ENCODE assay signal across 9 cellular contexts in genomic region chr1:9066945-9067807, GRCh38. TPM values are rescaled to one million over a fixed set of nuclear protein-coding genes. Genes with fewer than 3 reads are reported as not detected.
A peak's percentile ranks its signal among the peaks of the same experiment; 100 is the strongest.
DNase-seq lines count a peak whose midpoint lies in the region; ATAC-seq and TF ChIP-seq lines count a peak whose summit lies in the region.
"Had no signal": no experiment of that assay in that cellular context is flagged by ENCODE, and none has a peak within 500 bp of the region (broad histone marks: within the 10 kb centered on the region; RNA-seq: fewer than 3 reads in every experiment).

No MANE protein-coding gene starts in this region.

- no peaks in the 10 kb centered on the region for H3K27me3 ChIP-seq in sigmoid colon
- no peaks in the 10 kb centered on the region for H3K27me3 ChIP-seq in effector memory CD4-positive, alpha-beta T cell (replicated peaks; ENCODE audit: control insufficient read depth, insufficient read depth, low read length, poor library complexity, severe bottlenecking)
- H3K27me3 ChIP-seq in endodermal cell (ENCODE audit: control insufficient read depth, insufficient read depth, low read length, poor library complexity, severe bottlenecking): no peaks in the 10 kb centered on the region

- no peak for TF ChIP-seq EP300 in sigmoid colon (IDR thresholded peaks at IDR 0.05)

- TF ChIP-seq CTCF in GM12875 (IDR thresholded peaks at IDR 0.05; ENCODE audit: borderline replicate concordance, insufficient read depth, low read depth, low read length) (no peak), sigmoid colon (IDR thresholded peaks at IDR 0.05) (no peak), endodermal cell (conservative IDR thresholded peaks at IDR 0.05) (no peak)

- no peak overlapping the region for H3K27ac Mint-ChIP-seq in endodermal cell

- H3K9ac ChIP-seq in endodermal cell (ENCODE audit: extremely low read depth, low read length, poor library complexity, severe bottlenecking): no peak overlapping the region

- no peaks in the 10 kb centered on the region for H3K9me3 ChIP-seq in sigmoid colon
- no peaks in the 10 kb centered on the region for H3K9me3 ChIP-seq in effector memory CD4-positive, alpha-beta T cell (ENCODE audit: control insufficient read depth, low read length)
- no peaks in the 10 kb centered on the region for H3K9me3 ChIP-seq in endodermal cell (ENCODE audit: control insufficient read depth, low read length)

- no peaks in the 10 kb centered on the region for H3K9me3 Mint-ChIP-seq in endodermal cell

- no peak for TF ChIP-seq POLR2A in sigmoid colon (IDR thresholded peaks at IDR 0.05)

- no peak for ATAC-seq in HG02642 (IDR thresholded peaks at IDR 0.05; ENCODE audit: poor library complexity, unreplicated experiment)

- in situ Hi-C loops in KBM-7 (cut with MboI; ENCODE audit: low pct_unique_long_range_greater_than_20kb, low sequenced_read_pairs): no loop called here

- H3K4me3 ChIP-seq in GM12875 (ENCODE audit: low read depth, low read length): peak overlapping the region; percentile 6
- no peak overlapping the region for H3K4me3 ChIP-seq in sigmoid colon
- no peak overlapping the region for H3K4me3 ChIP-seq in effector memory CD4-positive, alpha-beta T cell (ENCODE audit: insufficient read depth, low read depth, low read length, poor library complexity, severe bottlenecking)
- no peak overlapping the region for H3K4me3 ChIP-seq in endodermal cell (ENCODE audit: low read length)

- intact Hi-C loops in sigmoid colon (cut with DNase I): no loop called here

- DNase-seq in SW 1271 (lab: John Stamatoyannopoulos, UW): peak; percentile 11 to 40
- DNase-seq in glomerular visceral epithelial cell (ENCODE audit: extremely low spot score): peak; percentile 66
- DNase-seq in sigmoid colon: peak; percentile 82
- no peak for DNase-seq in effector memory CD4-positive, alpha-beta T cell
- DNase-seq in endodermal cell: no peak
- DNase-seq in KBM-7: no peak
- DNase-seq: activated CD8-positive, alpha-beta memory T cell treated with anti-CD3 and anti-CD28 coated beads for 24 hours had no signal

- WGBS in sigmoid colon, 2 donors: 83 to 85% methylated on average over 24 of the region's 24 CpGs
- WGBS in endodermal cell (ENCODE audit: insufficient coverage in 1 of 2, insufficient read length in 1 of 2), 2 experiments: 89 to 92% methylated on average over 11 to 24 of the region's 24 CpGs

- peaks cover 12% of the 10 kb centered on the region for H3K4me1 Mint-ChIP-seq in endodermal cell

- H3K4me1 ChIP-seq in sigmoid colon (peaks cover 0 to 63% (median 43%) of the 10 kb centered on the region in 4 donors), endodermal cell (ENCODE audit: control insufficient read depth, insufficient read depth, low read length) (no peaks in the 10 kb centered on the region)
- no peaks in the 10 kb centered on the region for H3K4me1 ChIP-seq in effector memory CD4-positive, alpha-beta T cell (ENCODE audit: control insufficient read depth, insufficient read depth, low read length, poor library complexity, severe bottlenecking)

- H3K27me3 Mint-ChIP-seq in endodermal cell (ENCODE audit: insufficient read depth): no peaks in the 10 kb centered on the region

- no peak overlapping the region for H3K4me3 Mint-ChIP-seq in endodermal cell

- H3K36me3 Mint-ChIP-seq in endodermal cell (ENCODE audit: low read depth): no peaks in the 10 kb centered on the region

- H3K36me3 ChIP-seq in sigmoid colon: no peaks in the 10 kb centered on the region
- no peaks in the 10 kb centered on the region for H3K36me3 ChIP-seq in effector memory CD4-positive, alpha-beta T cell (ENCODE audit: control insufficient read depth, insufficient read depth, low read length)
- no peaks in the 10 kb centered on the region for H3K36me3 ChIP-seq in endodermal cell (ENCODE audit: control insufficient read depth, insufficient read depth, low read length)

- H3K27ac ChIP-seq in sigmoid colon (peak overlapping the region; percentile 66 to 76 (median 73)), endodermal cell (ENCODE audit: low read depth, low read length) (no peak overlapping the region)
- H3K27ac ChIP-seq in effector memory CD4-positive, alpha-beta T cell (ENCODE audit: insufficient read depth, low read length, poor library complexity, severe bottlenecking): no peak overlapping the region

RNA-seq across cellular contexts. Expression of gene SLC2A5, which starts 2.3 kb away (rescaled TPM):
- total RNA-seq in sigmoid colon (1 to 10 TPM; 3.5 to 9.1 (median 5.5) TPM), endodermal cell (not detected)
- polyA plus RNA-seq in sigmoid colon: 1 to 10 TPM; 1.4 to 4.9 (median 1.8) TPM
- not detected for polyA plus RNA-seq in endodermal cell (2013, experiment 1 of 2)
- polyA plus RNA-seq in endodermal cell (2013, experiment 2 of 2): not detected

RNA-seq across cellular contexts. Expression of gene SLC2A7, which starts 41.0 kb away (rescaled TPM):
- not detected for total RNA-seq in sigmoid colon
- under 1 TPM in 1 of 3 donors, not detected in 2; 0.06 TPM for polyA plus RNA-seq in sigmoid colon
- not detected for total RNA-seq in endodermal cell
- not detected for polyA plus RNA-seq in endodermal cell (2013, experiment 1 of 2)
- polyA plus RNA-seq in endodermal cell (2013, experiment 2 of 2): not detected

Comparison
In these comparisons a context has a peak if more than half of its experiments do, and no peak if none do; other contexts are left out.
1. DNase-seq: peak in SW 1271 (2 of 2), glomerular visceral epithelial cell (single experiment) and sigmoid colon (single experiment); none in effector memory CD4-positive, alpha-beta T cell (0 of 3), endodermal cell (single experiment) and KBM-7 (single experiment).
2. H3K27ac ChIP-seq: peak in sigmoid colon (4 of 4); none in effector memory CD4-positive, alpha-beta T cell (single experiment) and endodermal cell (single experiment).